ENCODE assay signal across 2 cellular contexts in genomic region chr9:97023505-97023904, GRCh38. TPM values are rescaled to one million over a fixed set of nuclear protein-coding genes. Genes with fewer than 3 reads are reported as not detected.
"Had no signal": no experiment of that assay in that cellular context is flagged by ENCODE, and none has a peak within 500 bp of the region (broad histone marks: within the 10 kb centered on the region; RNA-seq: fewer than 3 reads in every experiment).

No MANE protein-coding gene starts in this region.

RNA-seq across cellular contexts. Expression of gene CTSV, which starts 15.4 kb away (rescaled TPM):
- total RNA-seq: Right ventricle myocardium inferior, Right ventricle myocardium superior had no signal
